In genomic region chr2:3430740-3431490, GRCh38 we compare ENCODE assay signal across 19 cellular contexts.
"Had no signal": no experiment of that assay in that cellular context is flagged by ENCODE, and none has a peak within 500 bp of the region (broad histone marks: within the 10 kb centered on the region; RNA-seq: fewer than 3 reads in every experiment).

No MANE protein-coding gene starts in this region.

- ATAC-seq: left cardiac atrium, lower lobe of right lung had no signal

- H3K4me3 ChIP-seq: esophagus muscularis mucosa, hepatocyte, lower lobe of right lung, transverse colon, vagina had no signal

- H3K27me3 Mint-ChIP-seq: progenitor cell of endocrine pancreas had no signal

- H3K27ac ChIP-seq: esophagus muscularis mucosa, hepatocyte, lower lobe of right lung, transverse colon, vagina had no signal

- H3K9me3 ChIP-seq: esophagus muscularis mucosa, lower lobe of right lung, transverse colon, vagina had no signal

- H3K4me2 ChIP-seq: hepatocyte had no signal

- H3K27ac Mint-ChIP-seq: progenitor cell of endocrine pancreas had no signal

- H2AFZ ChIP-seq: hepatocyte had no signal

- H3K27me3 ChIP-seq: esophagus muscularis mucosa, hepatocyte, transverse colon, vagina had no signal

- DNase-seq: activated CD4-positive, alpha-beta T cell treated with anti-CD3 and anti-CD28 coated beads, Interleukin-2, amount 50 U/mL, for 1 hour; activated CD4-positive, CD25-positive, alpha-beta regulatory T cell treated with anti-CD3 and anti-CD28 coated beads, Interleukin-2, amount 50 U/mL, for 72 hours; activated CD8-positive, alpha-beta memory T cell treated with anti-CD3 and anti-CD28 coated beads, Interleukin-2, amount 50 U/mL, for 4 hours; activated effector memory CD4-positive, alpha-beta T cell treated with Interleukin-2 at 50 U/mL for 16 hours; activated naive CD4-positive, alpha-beta T cell treated with anti-CD3 and anti-CD28 coated beads, Interleukin-2, amount 50 U/mL, for 16 hours; activated T-cell treated with anti-CD3 and anti-CD28 coated beads, Interleukin-2, amount 50 U/mL, for 48 hours; effector CD4-positive, alpha-beta T cell; left cardiac atrium; lower lobe of right lung; stimulated activated CD8-positive, alpha-beta memory T cell treated with anti-CD3 and anti-CD28 coated beads, Interleukin-4, amount 100 ng/mL, for 48 hours; stimulated activated naive CD4-positive, alpha-beta T cell; substantia nigra; T1000; transverse colon had no signal

- H3K9me3 Mint-ChIP-seq: mesothelial cell of epicardium had no signal

- H3K79me2 ChIP-seq: hepatocyte had no signal

- H3K4me3 Mint-ChIP-seq: mesothelial cell of epicardium had no signal

- H3K4me1 ChIP-seq: lower lobe of right lung, transverse colon, vagina had no signal
